10 cellular contexts compared by ENCODE assay signal in genomic region chr13:24865158-24865557, GRCh38.
DNase-seq lines count a peak whose midpoint lies in the region; ATAC-seq and TF ChIP-seq lines count a peak whose summit lies in the region.
"Had no signal": no experiment of that assay in that cellular context is flagged by ENCODE, and none has a peak within 500 bp of the region (broad histone marks: within the 10 kb centered on the region; RNA-seq: fewer than 3 reads in every experiment).

No MANE protein-coding gene starts in this region.

- in situ Hi-C loops in GM13977 (cut with MboI; ENCODE audit: low pct_unique_long_range_greater_than_20kb, low sequenced_read_pairs, unreplicated experiment), result no loop called here

- no peaks in the 10 kb centered on the region for H3K9me3 Mint-ChIP-seq in activated T-helper 17 cell treated with anti-CD3 and anti-CD28 coated beads, Interleukin-2, amount 50 U/mL, for 72 hours
- H3K9me3 Mint-ChIP-seq: activated CD4-positive, alpha-beta memory T cell treated with anti-CD3 and anti-CD28 coated beads for 36 hours had no signal

- H2AFZ ChIP-seq in OCI-LY3 (ENCODE audit: low read depth, low read length), result no peak overlapping the region

- DNase-seq in GM13977 (ENCODE audit: low spot score) (no peak), epithelial cell of proximal tubule (ENCODE audit: low read depth) (no peak), renal cortical epithelial cell (ENCODE audit: low read depth) (peak; percentile 4)
- DNase-seq: activated CD4-positive, alpha-beta memory T cell treated with anti-CD3 and anti-CD28 coated beads for 36 hours; NCI-H2171; retina had no signal

- no peak for ATAC-seq in GM21825 (IDR thresholded peaks at IDR 0.05; ENCODE audit: unreplicated experiment)
- no peak for ATAC-seq in HG02623 (IDR thresholded peaks at IDR 0.05; ENCODE audit: unreplicated experiment)
- ATAC-seq in activated T-helper 17 cell treated with anti-CD3 and anti-CD28 coated beads, Interleukin-2, amount 50 U/mL, for 72 hours (replicated peaks), result no peak

- peaks cover 10% of the 10 kb centered on the region for H3K27me3 Mint-ChIP-seq in activated T-helper 17 cell treated with anti-CD3 and anti-CD28 coated beads, Interleukin-2, amount 50 U/mL, for 72 hours

- H3K27ac Mint-ChIP-seq in activated T-helper 17 cell treated with anti-CD3 and anti-CD28 coated beads, Interleukin-2, amount 50 U/mL, for 72 hours, result no peak overlapping the region
- H3K27ac Mint-ChIP-seq: activated CD4-positive, alpha-beta memory T cell treated with anti-CD3 and anti-CD28 coated beads for 36 hours had no signal

- H3K4me3 Mint-ChIP-seq in activated T-helper 17 cell treated with anti-CD3 and anti-CD28 coated beads, Interleukin-2, amount 50 U/mL, for 72 hours, result no peak overlapping the region
- H3K4me3 Mint-ChIP-seq: activated CD4-positive, alpha-beta memory T cell treated with anti-CD3 and anti-CD28 coated beads for 36 hours had no signal

- peaks cover 15% of the 10 kb centered on the region; the same call in 1 of the 2 replicates for H3K27me3 ChIP-seq in OCI-LY3 (ENCODE audit: low read depth, low read length)

- H3K36me3 ChIP-seq in OCI-LY3 (replicated peaks; ENCODE audit: low read depth, low read length), result no peaks in the 10 kb centered on the region

- H3K36me3 Mint-ChIP-seq in activated T-helper 17 cell treated with anti-CD3 and anti-CD28 coated beads, Interleukin-2, amount 50 U/mL, for 72 hours (ENCODE audit: low read depth), result no peaks in the 10 kb centered on the region
- H3K36me3 Mint-ChIP-seq: activated CD4-positive, alpha-beta memory T cell treated with anti-CD3 and anti-CD28 coated beads for 36 hours had no signal

- H3K4me3 ChIP-seq in OCI-LY3 (ENCODE audit: low read length), result no peak overlapping the region; the same call in 1 of the 2 replicates
- H3K4me3 ChIP-seq in epithelial cell of proximal tubule (ENCODE audit: low read depth, low read length), result no peak overlapping the region

- H3K4me1 Mint-ChIP-seq in activated T-helper 17 cell treated with anti-CD3 and anti-CD28 coated beads, Interleukin-2, amount 50 U/mL, for 72 hours, result no peaks in the 10 kb centered on the region

- no peaks in the 10 kb centered on the region for H3K9me3 ChIP-seq in OCI-LY3 (ENCODE audit: insufficient read depth, low read length)

- H3K79me2 ChIP-seq in OCI-LY3 (ENCODE audit: low read length), result no peaks in the 10 kb centered on the region

- H4K20me1 ChIP-seq in OCI-LY3 (ENCODE audit: insufficient read depth, low read length), result no peaks in the 10 kb centered on the region

- H3K9ac ChIP-seq in OCI-LY3 (ENCODE audit: low read length), result no peak overlapping the region

- no peak overlapping the region for H3K27ac ChIP-seq in OCI-LY3 (ENCODE audit: low read length)

- H3K4me2 ChIP-seq in OCI-LY3 (ENCODE audit: low read length), result peak overlapping the region; percentile 2; the same call in 1 of the 2 replicates

- TF ChIP-seq CTCF in GM13977 (IDR thresholded peaks at IDR 0.05; ENCODE audit: extremely low read depth, insufficient read depth, missing control alignments), result peak; percentile 32
- TF ChIP-seq CTCF in OCI-LY3 (IDR thresholded peaks at IDR 0.05; ENCODE audit: low read depth, low read length), result peak; percentile 41
- peak; percentile 35 for TF ChIP-seq CTCF in epithelial cell of proximal tubule (conservative IDR thresholded peaks at IDR 0.05; ENCODE audit: low read depth, low read length)

- peaks cover 7% of the 10 kb centered on the region for H3K4me1 ChIP-seq in OCI-LY3 (ENCODE audit: low read length)
